In genomic region chr7:141076377-141076776, GRCh38 we compare ENCODE assay signal across 10 cellular contexts. TPM values are rescaled to one million over a fixed set of nuclear protein-coding genes. Genes with fewer than 3 reads are reported as not detected.
DNase-seq lines count a peak whose midpoint lies in the region.
"Had no signal": no experiment of that assay in that cellular context is flagged by ENCODE, and none has a peak within 500 bp of the region (broad histone marks: within the 10 kb centered on the region; RNA-seq: fewer than 3 reads in every experiment).

No MANE protein-coding gene starts in this region.

- DNase-seq in DMS53 (lab: John Stamatoyannopoulos, UW), result peak; percentile 58
- DNase-seq in DMS53 treated with DMSO at 0.1 percent for 48 hours (lab: John Stamatoyannopoulos, UW; ENCODE audit: unreplicated experiment), result no peak
- DNase-seq in NCI-H446 (lab: John Stamatoyannopoulos, UW), result peak; percentile 13 to 53
- DNase-seq in ecto neural progenitor cell (ENCODE audit: low spot score), result peak; percentile 60
- peak; percentile 61 for DNase-seq in retina
- DNase-seq in ureter (ENCODE audit: low spot score), result no peak
- no peak for DNase-seq in activated naive CD4-positive, alpha-beta T cell treated with Interleukin-2 at 50 U/mL for 16 hours
- no peak for DNase-seq in SKM-1 (lab: John Stamatoyannopoulos, UW; ENCODE audit: unreplicated experiment)
- DNase-seq: 8988T, GF-D8 had no signal

RNA-seq across cellular contexts. Expression of gene TMEM178B, which starts 2.5 kb away (rescaled TPM):
- 7.9 TPM for total RNA-seq in ureter

Comparison
In these comparisons a context has a peak if more than half of its experiments do, and no peak if none do; other contexts are left out.
1. DNase-seq: peak in DMS53 (single experiment), NCI-H446 (2 of 2), ecto neural progenitor cell (single experiment) and retina (single experiment); none in DMS53 treated with DMSO at 0.1 percent for 48 hours (single experiment), ureter (single experiment), activated naive CD4-positive, alpha-beta T cell treated with Interleukin-2 at 50 U/mL for 16 hours (single experiment) and SKM-1 (single experiment).